18 cellular contexts compared by ENCODE assay signal in genomic region chr18:56083889-56084288, GRCh38.
A peak's percentile ranks its signal among the peaks of the same experiment; 100 is the strongest.
DNase-seq lines count a peak whose midpoint lies in the region; ATAC-seq and TF ChIP-seq lines count a peak whose summit lies in the region.
"Had no signal": no experiment of that assay in that cellular context is flagged by ENCODE, and none has a peak within 500 bp of the region (broad histone marks: within the 10 kb centered on the region; RNA-seq: fewer than 3 reads in every experiment).

No MANE protein-coding gene starts in this region.

- peaks cover 20% of the 10 kb centered on the region for H3K4me1 Mint-ChIP-seq in glutamatergic neuron (ENCODE audit: low read depth, unreplicated experiment)
- no peaks in the 10 kb centered on the region for H3K4me1 Mint-ChIP-seq in stimulated activated naive CD8-positive, alpha-beta T cell treated with anti-CD3 and anti-CD28 coated beads, Interleukin-15, amount 100 ng/mL, for 72 hours

- intact Hi-C loops in left ventricle myocardium superior (cut with micrococcal nuclease) = loop anchor here (10.0 kb wide), 1 partner anchor 219 kb away; no protein-coding TSS in a partner anchor
- intact Hi-C loops in Right ventricle myocardium inferior (cut with DNase I) = loop anchor here (5.0 kb wide), 2 partner anchors 97 to 217 kb away; no protein-coding TSS in a partner anchor
- intact Hi-C loops in uterus (cut with DNase I; ENCODE audit: low total_unique reads) = no loop called here

- no peak overlapping the region for H3K4me3 ChIP-seq in uterus
- H3K4me3 ChIP-seq: colonic mucosa, K562, SJCRH30 had no signal

- peak overlapping the region; percentile 2 for H3K4me3 Mint-ChIP-seq in glutamatergic neuron (ENCODE audit: unreplicated experiment)
- no peak overlapping the region for H3K4me3 Mint-ChIP-seq in stimulated activated naive CD8-positive, alpha-beta T cell treated with anti-CD3 and anti-CD28 coated beads, Interleukin-15, amount 100 ng/mL, for 72 hours
- H3K4me3 Mint-ChIP-seq: activated B cell treated with CpG ODN at 0.5 μM for 24 hours; activated CD8-positive, alpha-beta T cell treated with anti-CD3 and anti-CD28 coated beads, Interleukin-2, amount 10 ng/mL, durations not matched to agents 7 days and 5 days; activated T-cell treated with anti-CD3 and anti-CD28 coated beads, Interleukin-2, amount 50 U/mL, for 4 hours had no signal

- no peaks in the 10 kb centered on the region for H3K9me3 Mint-ChIP-seq in glutamatergic neuron (ENCODE audit: unreplicated experiment)
- peaks cover 0 to 4% of the 10 kb centered on the region in 2 donors for H3K9me3 Mint-ChIP-seq in stimulated activated naive CD8-positive, alpha-beta T cell treated with anti-CD3 and anti-CD28 coated beads, Interleukin-15, amount 100 ng/mL, for 72 hours
- H3K9me3 Mint-ChIP-seq: activated B cell treated with CpG ODN at 0.5 μM for 24 hours had no signal

- peak overlapping the region; percentile 47 to 49 for H3K27ac ChIP-seq in uterus
- H3K27ac ChIP-seq: colonic mucosa, SJCRH30 had no signal

- H3K4me1 ChIP-seq in uterus = no peaks in the 10 kb centered on the region
- H3K4me1 ChIP-seq: colonic mucosa, SJCRH30 had no signal

- TF ChIP-seq POLR2A in uterus (IDR thresholded peaks at IDR 0.05) = no peak

- DNase-seq in left ventricle myocardium superior (no peak), Right ventricle myocardium inferior (ENCODE audit: missing footprints) (no peak), NCI-H2227 (lab: John Stamatoyannopoulos, UW; ENCODE audit: unreplicated experiment) (peak; percentile 43), glutamatergic neuron (no peak), uterus (no peak)
- DNase-seq in stimulated activated naive CD8-positive, alpha-beta T cell treated with anti-CD3 and anti-CD28 coated beads, Interleukin-15, amount 100 ng/mL, for 72 hours = no peak
- DNase-seq: activated B cell treated with CpG ODN at 0.5 μM for 24 hours; activated CD8-positive, alpha-beta T cell treated with anti-CD3 and anti-CD28 coated beads, Interleukin-2, amount 10 ng/mL, durations not matched to agents 7 days and 5 days; activated T-cell treated with anti-CD3 and anti-CD28 coated beads, Interleukin-2, amount 50 U/mL, for 4 hours; colonic mucosa; H7; left colon; NCI-H526; SJCRH30 had no signal

- ATAC-seq in left ventricle myocardium superior (peak; percentile 26), Right ventricle myocardium inferior (no peak), GM21529 (IDR thresholded peaks at IDR 0.05; ENCODE audit: unreplicated experiment) (no peak), HG03378 (IDR thresholded peaks at IDR 0.05; ENCODE audit: unreplicated experiment) (no peak)
- no peak for ATAC-seq in stimulated activated naive CD8-positive, alpha-beta T cell treated with anti-CD3 and anti-CD28 coated beads, Interleukin-15, amount 100 ng/mL, for 72 hours
- ATAC-seq: activated CD8-positive, alpha-beta T cell treated with anti-CD3 and anti-CD28 coated beads, Interleukin-2, amount 10 ng/mL, durations not matched to agents 7 days and 5 days; activated naive CD4-positive, alpha-beta T cell treated with anti-CD3 and anti-CD28 coated beads, Interleukin-2, amount 50 U/mL, for 72 hours; activated T-cell treated with anti-CD3 and anti-CD28 coated beads, Interleukin-2, amount 50 U/mL, for 4 hours; K562; left colon had no signal

- peak overlapping the region; percentile 87 for H3K27ac Mint-ChIP-seq in glutamatergic neuron (ENCODE audit: unreplicated experiment)
- no peak overlapping the region for H3K27ac Mint-ChIP-seq in stimulated activated naive CD8-positive, alpha-beta T cell treated with anti-CD3 and anti-CD28 coated beads, Interleukin-15, amount 100 ng/mL, for 72 hours
- H3K27ac Mint-ChIP-seq: activated B cell treated with CpG ODN at 0.5 μM for 24 hours; activated CD8-positive, alpha-beta T cell treated with anti-CD3 and anti-CD28 coated beads, Interleukin-2, amount 10 ng/mL, durations not matched to agents 7 days and 5 days; activated naive CD4-positive, alpha-beta T cell treated with anti-CD3 and anti-CD28 coated beads, Interleukin-2, amount 50 U/mL, for 72 hours had no signal

- no peaks in the 10 kb centered on the region for H3K36me3 Mint-ChIP-seq in glutamatergic neuron (ENCODE audit: unreplicated experiment)
- H3K36me3 Mint-ChIP-seq: activated naive CD4-positive, alpha-beta T cell treated with anti-CD3 and anti-CD28 coated beads, Interleukin-2, amount 50 U/mL, for 72 hours had no signal

- no peaks in the 10 kb centered on the region for H3K27me3 ChIP-seq in uterus
- H3K27me3 ChIP-seq: colonic mucosa, SJCRH30 had no signal

- TF ChIP-seq CTCF in glutamatergic neuron (IDR thresholded peaks at IDR 0.05; ENCODE audit: partially characterized antibody, unreplicated experiment) (no peak), uterus (IDR thresholded peaks at IDR 0.05) (no peak)

- H3K36me3 ChIP-seq in uterus = no peaks in the 10 kb centered on the region
- H3K36me3 ChIP-seq: colonic mucosa, SJCRH30 had no signal

- peaks cover 2% of the 10 kb centered on the region for H3K27me3 Mint-ChIP-seq in glutamatergic neuron (ENCODE audit: unreplicated experiment)
- H3K27me3 Mint-ChIP-seq in stimulated activated naive CD8-positive, alpha-beta T cell treated with anti-CD3 and anti-CD28 coated beads, Interleukin-15, amount 100 ng/mL, for 72 hours = peaks cover 6% of the 10 kb centered on the region
- H3K27me3 Mint-ChIP-seq: activated B cell treated with CpG ODN at 0.5 μM for 24 hours had no signal

- H3K9me3 ChIP-seq in uterus = no peaks in the 10 kb centered on the region
- H3K9me3 ChIP-seq: colonic mucosa, SJCRH30 had no signal
